16 cellular contexts compared by ENCODE assay signal in genomic region chr1:162271972-162272371, GRCh38.
DNase-seq lines count a peak whose midpoint lies in the region; ATAC-seq and TF ChIP-seq lines count a peak whose summit lies in the region.
"Had no signal": no experiment of that assay in that cellular context is flagged by ENCODE, and none has a peak within 500 bp of the region (broad histone marks: within the 10 kb centered on the region; RNA-seq: fewer than 3 reads in every experiment).

No MANE protein-coding gene starts in this region.

- H3K27me3 ChIP-seq in GM23338 (ENCODE audit: insufficient read depth) (no peaks in the 10 kb centered on the region), Panc1 (ENCODE audit: control insufficient read depth, insufficient read depth, low read length) (no peaks in the 10 kb centered on the region), HAP-1 (ENCODE audit: low read depth) (no peaks in the 10 kb centered on the region)

- no peak overlapping the region for H3K4me2 ChIP-seq in GM23338

- H3K27ac Mint-ChIP-seq in GM23338 (0 out of 2 replicates have a peak overlapping the region, but pooled peaks have one; percentile 34), nephron progenitor cell (peak overlapping the region; percentile 72)
- H3K27ac Mint-ChIP-seq: CD4-positive, alpha-beta T cell had no signal

- H3K4me1 Mint-ChIP-seq in GM23338 = peaks cover 29% of the 10 kb centered on the region
- no peaks in the 10 kb centered on the region for H3K4me1 Mint-ChIP-seq in nephron progenitor cell

- TF ChIP-seq CTCF in GM23338 (conservative IDR thresholded peaks at IDR 0.05; ENCODE audit: low read depth in 2 of 2) = no peak
- TF ChIP-seq CTCF in Panc1 (IDR thresholded peaks at IDR 0.05) = no peak
- TF ChIP-seq CTCF in nephron progenitor cell (IDR thresholded peaks at IDR 0.05) = no peak

- H3K9me3 Mint-ChIP-seq in GM23338 (no peaks in the 10 kb centered on the region; the same call in 2 of the 3 replicates), nephron progenitor cell (no peaks in the 10 kb centered on the region)
- H3K9me3 Mint-ChIP-seq: CD4-positive, alpha-beta T cell had no signal

- no peaks in the 10 kb centered on the region for H3F3A ChIP-seq in GM23338 (replicated peaks; ENCODE audit: low read depth)

- intact Hi-C loops in Panc1 (cut with micrococcal nuclease; ENCODE audit: unreplicated experiment) = no loop called here

- H3K79me2 ChIP-seq in GM23338 (replicated peaks; ENCODE audit: insufficient read depth) = peaks cover 7% of the 10 kb centered on the region; the same call in 1 of the 2 replicates

- H3K27ac ChIP-seq in GM23338 (ENCODE audit: low read depth) (no peak overlapping the region), Panc1 (ENCODE audit: low read length) (peak overlapping the region; percentile 24; the same call in 1 of the 2 replicates)
- H3K27ac ChIP-seq: C4-2B, GM23248, HL-60 had no signal

- in situ Hi-C loops in Panc1 (cut with HindIII; ENCODE audit: low pct_unique_long_range_greater_than_20kb, low sequenced_read_pairs) (no loop called here), HAP-1 (cut with MboI; ENCODE audit: low sequenced_read_pairs) (loop anchor here (10.0 kb wide), 1 partner anchor 217 kb away; no protein-coding TSS in a partner anchor)

- peaks cover 2% of the 10 kb centered on the region for H3K27me3 Mint-ChIP-seq in GM23338 (ENCODE audit: insufficient read depth, low read depth, poor library complexity)
- peaks cover 5% of the 10 kb centered on the region for H3K27me3 Mint-ChIP-seq in nephron progenitor cell (ENCODE audit: low read depth, poor library complexity)

- no peaks in the 10 kb centered on the region for H3K9me2 ChIP-seq in GM23338 (ENCODE audit: insufficient read depth)

- H3K36me3 ChIP-seq in GM23338 (ENCODE audit: insufficient read depth) (no peaks in the 10 kb centered on the region), Panc1 (ENCODE audit: control insufficient read depth, insufficient read depth, low read length) (no peaks in the 10 kb centered on the region), HAP-1 (replicated peaks) (no peaks in the 10 kb centered on the region)

- no TSS peak for BruUV-seq in Panc1 (replicated peaks; lab: Mats Ljungman, UMichigan)

- DNase-seq in GM23338 (ENCODE audit: low spot score) (no peak), Panc1 (ENCODE audit: low read depth, low spot score) (no peak), nephron progenitor cell (no peak), glomerular visceral epithelial cell (ENCODE audit: extremely low spot score) (no peak), HAP-1 (ENCODE audit: low spot score in 2 of 2) (no peak)
- DNase-seq: ACHN; AML-193; Caco-2; CD4-positive, alpha-beta T cell; GM23248; IMR-90; KBM-7 had no signal

- H3K4me1 ChIP-seq in GM23338 (ENCODE audit: insufficient read depth) (no peaks in the 10 kb centered on the region), Panc1 (ENCODE audit: control insufficient read depth, insufficient read depth, low read length) (peaks cover 31% of the 10 kb centered on the region), HAP-1 (no peaks in the 10 kb centered on the region)
- H3K4me1 ChIP-seq: Caco-2 had no signal

- H3K9me3 ChIP-seq in Panc1 (ENCODE audit: control insufficient read depth, insufficient read depth, low read depth, low read length) = no peaks in the 10 kb centered on the region
- no peaks in the 10 kb centered on the region for H3K9me3 ChIP-seq in HAP-1
- H3K9me3 ChIP-seq: Caco-2 had no signal

- POLR2A ChIA-PET in Panc1 (lab: Charles Lee) = no interaction called here

- ATAC-seq in GM23338 = no peak
- ATAC-seq in Panc1 = no peak
- no peak for ATAC-seq in HG02623 (IDR thresholded peaks at IDR 0.05; ENCODE audit: unreplicated experiment)
- ATAC-seq: HCT116 had no signal

- CTCF ChIA-PET in Panc1 (lab: Charles Lee) = no interaction called here

- peaks cover 5% of the 10 kb centered on the region; the same call in 1 of the 3 replicates for H3K36me3 Mint-ChIP-seq in GM23338 (ENCODE audit: low read depth)
- no peaks in the 10 kb centered on the region for H3K36me3 Mint-ChIP-seq in nephron progenitor cell (ENCODE audit: low read depth)

- H3K4me3 Mint-ChIP-seq in GM23338 (no peak overlapping the region), nephron progenitor cell (no peak overlapping the region)
- H3K4me3 Mint-ChIP-seq: CD4-positive, alpha-beta T cell had no signal

- H4K20me1 ChIP-seq in GM23338 (replicated peaks; ENCODE audit: insufficient read depth) = no peaks in the 10 kb centered on the region; the same call in 1 of the 2 replicates

- no peak overlapping the region for H2AFZ ChIP-seq in GM23338
- H2AFZ ChIP-seq: GM23248 had no signal

- H3K4me3 ChIP-seq in GM23338 = no peak overlapping the region
- H3K4me3 ChIP-seq in Panc1 (ENCODE audit: low read depth in 2 of 2, low read length in 2 of 2) = no peak overlapping the region
- H3K4me3 ChIP-seq in HAP-1 = no peak overlapping the region
- H3K4me3 ChIP-seq: GM23248 had no signal

TF ChIP-seq in GM23338, 12 proteins besides CTCF, POLR2A, EP300 and RAD21:
- no peak for TF ChIP-seq NANOG (IDR thresholded peaks at IDR 0.05; ENCODE audit: borderline replicate concordance)
- no peak for TF ChIP-seq ZNF114 (CRISPR knock-in tag; IDR thresholded peaks at IDR 0.05)
- no peak for TF ChIP-seq ZNF331 (CRISPR knock-in tag; IDR thresholded peaks at IDR 0.05; ENCODE audit: low read depth)
- TF ChIP-seq STAT1 (IDR thresholded peaks at IDR 0.05; ENCODE audit: unreplicated experiment) = no peak
- no peak for TF ChIP-seq REST (IDR thresholded peaks at IDR 0.05; ENCODE audit: unreplicated experiment)
- no peak for TF ChIP-seq JUNB (IDR thresholded peaks at IDR 0.05; ENCODE audit: unreplicated experiment)
- TF ChIP-seq EZH2phosphoT487 (IDR thresholded peaks at IDR 0.05; ENCODE audit: unreplicated experiment) = no peak
- no peak for TF ChIP-seq POLR2AphosphoS5 (IDR thresholded peaks at IDR 0.05; ENCODE audit: low read depth)
- no peak for TF ChIP-seq CREB1 (CRISPR knock-in tag; IDR thresholded peaks at IDR 0.05; ENCODE audit: low read depth)
- TF ChIP-seq, protein P1, sequence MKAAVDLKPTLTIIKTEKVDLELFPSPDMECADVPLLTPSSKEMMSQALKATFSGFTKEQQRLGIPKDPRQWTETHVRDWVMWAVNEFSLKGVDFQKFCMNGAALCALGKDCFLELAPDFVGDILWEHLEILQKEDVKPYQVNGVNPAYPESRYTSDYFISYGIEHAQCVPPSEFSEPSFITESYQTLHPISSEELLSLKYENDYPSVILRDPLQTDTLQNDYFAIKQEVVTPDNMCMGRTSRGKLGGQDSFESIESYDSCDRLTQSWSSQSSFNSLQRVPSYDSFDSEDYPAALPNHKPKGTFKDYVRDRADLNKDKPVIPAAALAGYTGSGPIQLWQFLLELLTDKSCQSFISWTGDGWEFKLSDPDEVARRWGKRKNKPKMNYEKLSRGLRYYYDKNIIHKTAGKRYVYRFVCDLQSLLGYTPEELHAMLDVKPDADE (IDR thresholded peaks at IDR 0.05) = no peak
- no peak for TF ChIP-seq EZH2 (IDR thresholded peaks at IDR 0.05; ENCODE audit: low read depth, unreplicated experiment)
